ENCODE assay signal across 17 cellular contexts in the genomic region with DNA sequence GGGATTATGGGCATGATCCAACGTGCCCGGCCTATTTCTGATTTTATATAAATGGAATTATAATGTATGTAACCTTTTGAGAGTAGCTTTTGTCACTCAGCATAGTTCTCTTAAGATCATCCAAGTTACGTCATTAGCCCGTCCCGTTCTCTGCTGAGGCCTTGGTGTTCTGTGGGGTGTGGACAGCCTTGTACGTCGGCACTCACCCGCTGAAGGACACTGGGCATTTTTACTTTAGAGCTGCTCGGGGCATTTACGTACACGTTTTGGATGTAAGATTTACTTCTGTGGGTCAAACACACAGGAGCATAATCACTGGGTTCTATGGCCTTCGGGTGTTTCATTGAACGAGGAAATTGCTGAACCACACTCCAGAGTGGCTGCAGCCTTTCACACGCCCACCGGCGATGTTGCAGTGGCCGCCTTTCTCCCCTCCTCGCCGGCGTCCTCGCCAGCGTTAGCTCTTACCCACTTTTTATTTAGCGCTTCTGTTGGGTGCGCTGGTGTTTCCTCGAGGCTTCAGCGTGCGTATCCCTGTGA.
A peak's percentile ranks its signal among the peaks of the same experiment; 100 is the strongest.
DNase-seq lines count a peak whose midpoint lies in the region; ATAC-seq and TF ChIP-seq lines count a peak whose summit lies in the region.
"Had no signal": no experiment of that assay in that cellular context is flagged by ENCODE, and none has a peak within 500 bp of the region (broad histone marks: within the 10 kb centered on the region; RNA-seq: fewer than 3 reads in every experiment).

No MANE protein-coding gene starts in this region.

- no peaks in the 10 kb centered on the region for H3K9me3 ChIP-seq in WERI-Rb-1 (ENCODE audit: severe bottlenecking)
- H3K9me3 ChIP-seq: prostate gland, upper lobe of left lung had no signal

- H3K4me3 Mint-ChIP-seq in activated CD8-positive, alpha-beta T cell treated with anti-CD3 and anti-CD28 coated beads for 36 hours = no peak overlapping the region
- H3K4me3 Mint-ChIP-seq in activated CD8-positive, alpha-beta T cell treated with anti-CD3 and anti-CD28 coated beads, Interleukin-2, amount 10 ng/mL, durations not matched to agents 7 days and 5 days = no peak overlapping the region
- H3K4me3 Mint-ChIP-seq in stimulated activated effector memory CD8-positive, alpha-beta T cell treated with anti-CD3 and anti-CD28 coated beads, Interleukin-12 subunit alpha, Interleukin-12 subunit beta, amount 100 ng/mL, for 72 hours = no peak overlapping the region
- H3K4me3 Mint-ChIP-seq: CD14-positive monocyte had no signal

- no peak overlapping the region for H3K4me3 ChIP-seq in WERI-Rb-1 (ENCODE audit: low read depth, low read length)
- H3K4me3 ChIP-seq: prostate gland, upper lobe of left lung had no signal

- peak overlapping the region; percentile 33; the same call in 1 of the 2 replicates for H3K27ac ChIP-seq in WERI-Rb-1
- peak overlapping the region; percentile 48 for H3K27ac ChIP-seq in foreskin keratinocyte
- H3K27ac ChIP-seq: prostate gland, upper lobe of left lung had no signal

- H3K9me3 Mint-ChIP-seq in activated CD8-positive, alpha-beta T cell treated with anti-CD3 and anti-CD28 coated beads for 36 hours = peaks cover 30% of the 10 kb centered on the region
- peaks cover 42% of the 10 kb centered on the region for H3K9me3 Mint-ChIP-seq in activated CD8-positive, alpha-beta T cell treated with anti-CD3 and anti-CD28 coated beads, Interleukin-2, amount 10 ng/mL, durations not matched to agents 7 days and 5 days (ENCODE audit: insufficient read depth)
- peaks cover 18% of the 10 kb centered on the region for H3K9me3 Mint-ChIP-seq in stimulated activated effector memory CD8-positive, alpha-beta T cell treated with anti-CD3 and anti-CD28 coated beads, Interleukin-12 subunit alpha, Interleukin-12 subunit beta, amount 100 ng/mL, for 72 hours

- ATAC-seq in activated CD8-positive, alpha-beta T cell treated with anti-CD3 and anti-CD28 coated beads for 36 hours = no peak
- ATAC-seq in activated CD8-positive, alpha-beta T cell treated with anti-CD3 and anti-CD28 coated beads, Interleukin-2, amount 10 ng/mL, durations not matched to agents 7 days and 5 days = no peak
- peak; percentile 90 for ATAC-seq in foreskin keratinocyte
- ATAC-seq in stimulated activated effector memory CD8-positive, alpha-beta T cell treated with anti-CD3 and anti-CD28 coated beads, Interleukin-12 subunit alpha, Interleukin-12 subunit beta, amount 100 ng/mL, for 72 hours = peak; percentile 42
- ATAC-seq in HG03097 (IDR thresholded peaks at IDR 0.05; ENCODE audit: low FRiP score, unreplicated experiment) = no peak
- ATAC-seq in HG03460 (IDR thresholded peaks at IDR 0.05; ENCODE audit: unreplicated experiment) = no peak
- ATAC-seq: Panc1 had no signal

- peak overlapping the region; percentile 46 for H3K27ac Mint-ChIP-seq in activated CD8-positive, alpha-beta T cell treated with anti-CD3 and anti-CD28 coated beads for 36 hours
- H3K27ac Mint-ChIP-seq in activated CD8-positive, alpha-beta T cell treated with anti-CD3 and anti-CD28 coated beads, Interleukin-2, amount 10 ng/mL, durations not matched to agents 7 days and 5 days = no peak overlapping the region
- peak overlapping the region; percentile 58 for H3K27ac Mint-ChIP-seq in stimulated activated effector memory CD8-positive, alpha-beta T cell treated with anti-CD3 and anti-CD28 coated beads, Interleukin-12 subunit alpha, Interleukin-12 subunit beta, amount 100 ng/mL, for 72 hours

- H3K27me3 Mint-ChIP-seq in activated CD8-positive, alpha-beta T cell treated with anti-CD3 and anti-CD28 coated beads for 36 hours = no peaks in the 10 kb centered on the region
- H3K27me3 Mint-ChIP-seq in activated CD8-positive, alpha-beta T cell treated with anti-CD3 and anti-CD28 coated beads, Interleukin-2, amount 10 ng/mL, durations not matched to agents 7 days and 5 days (ENCODE audit: low read depth) = no peaks in the 10 kb centered on the region

- no peaks in the 10 kb centered on the region for H3K27me3 ChIP-seq in WERI-Rb-1 (ENCODE audit: insufficient read depth, low read depth, severe bottlenecking)
- no peaks in the 10 kb centered on the region for H3K27me3 ChIP-seq in foreskin keratinocyte
- H3K27me3 ChIP-seq: upper lobe of left lung had no signal

- H3K4me1 ChIP-seq in foreskin keratinocyte = peaks cover 3% of the 10 kb centered on the region
- H3K4me1 ChIP-seq: prostate gland had no signal

- no peak for DNase-seq in activated CD8-positive, alpha-beta T cell treated with anti-CD3 and anti-CD28 coated beads for 36 hours
- DNase-seq in activated CD8-positive, alpha-beta T cell treated with anti-CD3 and anti-CD28 coated beads, Interleukin-2, amount 10 ng/mL, durations not matched to agents 7 days and 5 days = no peak
- DNase-seq in WERI-Rb-1 (no peak), foreskin keratinocyte (peak; percentile 96 to 99)
- DNase-seq in stimulated activated effector memory CD8-positive, alpha-beta T cell treated with anti-CD3 and anti-CD28 coated beads, Interleukin-12 subunit alpha, Interleukin-12 subunit beta, amount 100 ng/mL, for 72 hours (ENCODE audit: low spot score in 2 of 2) = no peak
- no peak for DNase-seq in activated effector memory CD4-positive, alpha-beta T cell treated with Interleukin-2 at 50 U/mL for 16 hours
- DNase-seq: activated CD4-positive, alpha-beta T cell treated with anti-CD3 and anti-CD28 coated beads, Interleukin-2, amount 50 U/mL, for 1 hour; amniotic stem cell; DMS53; NCI-H146; NCI-H82; upper lobe of left lung had no signal

- POLR2A ChIA-PET in activated CD8-positive, alpha-beta T cell treated with anti-CD3 and anti-CD28 coated beads for 36 hours (lab: Charles Lee) = no interaction called here
- POLR2A ChIA-PET in activated CD8-positive, alpha-beta T cell treated with anti-CD3 and anti-CD28 coated beads, Interleukin-2, amount 10 ng/mL, durations not matched to agents 7 days and 5 days (lab: Charles Lee) = no interaction called here

- peaks cover 78% of the 10 kb centered on the region for H3K36me3 Mint-ChIP-seq in activated CD8-positive, alpha-beta T cell treated with anti-CD3 and anti-CD28 coated beads for 36 hours (ENCODE audit: low read depth)
- H3K36me3 Mint-ChIP-seq in activated CD8-positive, alpha-beta T cell treated with anti-CD3 and anti-CD28 coated beads, Interleukin-2, amount 10 ng/mL, durations not matched to agents 7 days and 5 days (ENCODE audit: low read depth) = peaks cover 80% of the 10 kb centered on the region
- H3K36me3 Mint-ChIP-seq in stimulated activated effector memory CD8-positive, alpha-beta T cell treated with anti-CD3 and anti-CD28 coated beads, Interleukin-12 subunit alpha, Interleukin-12 subunit beta, amount 100 ng/mL, for 72 hours = peaks cover 73% of the 10 kb centered on the region

- intact Hi-C loops in activated CD8-positive, alpha-beta T cell treated with anti-CD3 and anti-CD28 coated beads for 36 hours (cut with micrococcal nuclease) = no loop called here

- no peak for TF ChIP-seq CTCF in activated CD8-positive, alpha-beta T cell treated with anti-CD3 and anti-CD28 coated beads for 36 hours (IDR thresholded peaks at IDR 0.05)
- no peak for TF ChIP-seq CTCF in WERI-Rb-1 (IDR thresholded peaks at IDR 0.05; ENCODE audit: low read depth, low read length)
- TF ChIP-seq CTCF in foreskin keratinocyte (conservative IDR thresholded peaks at IDR 0.05) = no peak

- peaks cover 39% of the 10 kb centered on the region for H3K4me1 Mint-ChIP-seq in activated CD8-positive, alpha-beta T cell treated with anti-CD3 and anti-CD28 coated beads for 36 hours (ENCODE audit: low read depth)
- peaks cover 31% of the 10 kb centered on the region for H3K4me1 Mint-ChIP-seq in activated CD8-positive, alpha-beta T cell treated with anti-CD3 and anti-CD28 coated beads, Interleukin-2, amount 10 ng/mL, durations not matched to agents 7 days and 5 days (ENCODE audit: low read depth)
- peaks cover 54% of the 10 kb centered on the region for H3K4me1 Mint-ChIP-seq in stimulated activated effector memory CD8-positive, alpha-beta T cell treated with anti-CD3 and anti-CD28 coated beads, Interleukin-12 subunit alpha, Interleukin-12 subunit beta, amount 100 ng/mL, for 72 hours

- CTCF ChIA-PET in activated CD8-positive, alpha-beta T cell treated with anti-CD3 and anti-CD28 coated beads for 36 hours (lab: Charles Lee) = interaction anchor here (1.2 kb wide), 1 partner anchor 48 kb away, joined by 4 read pairs; no protein-coding TSS in a partner anchor
- CTCF ChIA-PET in activated CD8-positive, alpha-beta T cell treated with anti-CD3 and anti-CD28 coated beads, Interleukin-2, amount 10 ng/mL, durations not matched to agents 7 days and 5 days (lab: Charles Lee) = no interaction called here

- H3K36me3 ChIP-seq in WERI-Rb-1 = peaks cover 24% of the 10 kb centered on the region
- H3K36me3 ChIP-seq: prostate gland had no signal

Comparison
In these comparisons a context has a peak if more than half of its experiments do, and no peak if none do; other contexts are left out.
1. ATAC-seq: peak in foreskin keratinocyte (single experiment) and stimulated activated effector memory CD8-positive, alpha-beta T cell treated with anti-CD3 and anti-CD28 coated beads, Interleukin-12 subunit alpha, Interleukin-12 subunit beta, amount 100 ng/mL, for 72 hours (single experiment); none in activated CD8-positive, alpha-beta T cell treated with anti-CD3 and anti-CD28 coated beads for 36 hours (single experiment), activated CD8-positive, alpha-beta T cell treated with anti-CD3 and anti-CD28 coated beads, Interleukin-2, amount 10 ng/mL, durations not matched to agents 7 days and 5 days (single experiment), HG03097 (single experiment) and HG03460 (single experiment).
2. DNase-seq: peak in foreskin keratinocyte (2 of 2); none in activated CD8-positive, alpha-beta T cell treated with anti-CD3 and anti-CD28 coated beads for 36 hours (single experiment), activated CD8-positive, alpha-beta T cell treated with anti-CD3 and anti-CD28 coated beads, Interleukin-2, amount 10 ng/mL, durations not matched to agents 7 days and 5 days (single experiment), WERI-Rb-1 (single experiment), stimulated activated effector memory CD8-positive, alpha-beta T cell treated with anti-CD3 and anti-CD28 coated beads, Interleukin-12 subunit alpha, Interleukin-12 subunit beta, amount 100 ng/mL, for 72 hours (0 of 2) and activated effector memory CD4-positive, alpha-beta T cell treated with Interleukin-2 at 50 U/mL for 16 hours (single experiment).